ENCODE assay signal across 17 cellular contexts in the genomic region with DNA sequence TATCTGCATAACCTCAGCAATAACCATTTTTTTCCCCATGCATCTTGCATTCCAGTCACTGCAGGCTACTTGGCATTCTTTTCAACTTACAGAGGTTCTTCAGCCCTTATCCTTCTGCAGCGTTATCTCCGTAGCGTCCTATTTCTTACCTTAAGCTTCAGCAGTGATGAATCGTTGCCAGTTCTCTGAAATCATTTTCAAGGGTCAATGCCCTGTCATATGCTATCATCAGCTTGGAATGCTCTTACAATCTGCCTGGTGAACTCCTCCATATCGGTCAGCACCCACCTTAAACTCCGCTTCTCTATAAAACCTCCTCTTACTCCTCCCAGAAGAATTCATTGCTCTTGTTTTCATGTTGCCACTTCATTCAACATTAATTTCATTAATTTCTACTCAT.
A peak's percentile ranks its signal among the peaks of the same experiment; 100 is the strongest.
DNase-seq lines count a peak whose midpoint lies in the region; ATAC-seq and TF ChIP-seq lines count a peak whose summit lies in the region.
"Had no signal": no experiment of that assay in that cellular context is flagged by ENCODE, and none has a peak within 500 bp of the region (broad histone marks: within the 10 kb centered on the region; RNA-seq: fewer than 3 reads in every experiment).

No MANE protein-coding gene starts in this region.

- H3K36me3 Mint-ChIP-seq in T-cell: no peaks in the 10 kb centered on the region

- DNase-seq in left cardiac atrium (no peak), left ventricle myocardium superior (no peak), T-cell (no peak), kidney glomerular epithelial cell (lab: John Stamatoyannopoulos, UW) (peak; percentile 99), breast epithelium (ENCODE audit: low spot score in 2 of 2) (no peak)
- DNase-seq in stimulated activated CD8-positive, alpha-beta memory T cell treated with anti-CD3 and anti-CD28 coated beads, Interleukin-4, amount 100 ng/mL, for 48 hours: no peak
- DNase-seq: activated CD4-positive, CD25-positive, alpha-beta regulatory T cell; activated CD8-positive, alpha-beta memory T cell treated with anti-CD3 and anti-CD28 coated beads, Interleukin-2, amount 50 U/mL, for 4 hours; dermis blood vessel endothelial cell; DMS153; NCI-H1092 had no signal

- peak overlapping the region; percentile 69 to 86 for H3K27ac Mint-ChIP-seq in T-cell

- H3K4me3 Mint-ChIP-seq in T-cell: peak overlapping the region in 1 of 3 donors; percentile 26

- H3K4me1 ChIP-seq in breast epithelium: no peaks in the 10 kb centered on the region

- POLR2A ChIA-PET in T-cell (lab: Charles Lee): interaction anchor here in 1 of 2 donors (0.5 to 0.8 kb wide), 2 partner anchors 9 to 79 kb away, joined by 3 read pairs; no protein-coding TSS in a partner anchor

- no peaks in the 10 kb centered on the region for H3K36me3 ChIP-seq in breast epithelium
- H3K36me3 ChIP-seq: neutrophil had no signal

- H3K4me3 ChIP-seq in breast epithelium: no peak overlapping the region
- H3K4me3 ChIP-seq: lung, smooth muscle cell had no signal

- no peaks in the 10 kb centered on the region for H3K27me3 ChIP-seq in breast epithelium
- H3K27me3 ChIP-seq: neutrophil had no signal

- peak; percentile 30 to 93 for ATAC-seq in left cardiac atrium
- ATAC-seq in left ventricle myocardium superior: no peak
- ATAC-seq in T-cell (replicated peaks in 1 of 4): no peak
- ATAC-seq in HG02763 (IDR thresholded peaks at IDR 0.05; ENCODE audit: unreplicated experiment): no peak
- no peak for ATAC-seq in GM21526 (IDR thresholded peaks at IDR 0.05; ENCODE audit: low FRiP score, unreplicated experiment)
- ATAC-seq: HepG2 had no signal

- TF ChIP-seq CTCF in breast epithelium (IDR thresholded peaks at IDR 0.05): no peak

- H3K4me1 Mint-ChIP-seq in T-cell: peaks cover 63 to 72% (median 69%) of the 10 kb centered on the region in 3 donors

- H3K9me3 ChIP-seq in breast epithelium: no peaks in the 10 kb centered on the region
- H3K9me3 ChIP-seq: neutrophil had no signal

- no peaks in the 10 kb centered on the region for H3K27me3 Mint-ChIP-seq in T-cell

- CTCF ChIA-PET in T-cell (lab: Charles Lee): interaction anchor here (0.6 to 1.4 kb wide), 7 partner anchors 9 to 158 kb away, joined by 3 to 5 read pairs (median 3); no protein-coding TSS in a partner anchor

- intact Hi-C loops in left cardiac atrium (cut with DNase I) (loop anchor here in 1 of 2 donors (10.0 kb wide), 1 partner anchor 154 kb away; no protein-coding TSS in a partner anchor), left ventricle myocardium superior (cut with micrococcal nuclease) (loop anchor here (10.0 kb wide), 1 partner anchor 114 kb away; no protein-coding TSS in a partner anchor), breast epithelium (cut with DNase I; ENCODE audit: low total_unique reads) (no loop called here)

- no peak for TF ChIP-seq POLR2A in breast epithelium (IDR thresholded peaks at IDR 0.05)

- H3K9me3 Mint-ChIP-seq in T-cell: no peaks in the 10 kb centered on the region

- H3K27ac ChIP-seq in breast epithelium: no peak overlapping the region
- H3K27ac ChIP-seq: neutrophil had no signal

Comparison
In these comparisons a context has a peak if more than half of its experiments do, and no peak if none do; other contexts are left out.
1. ATAC-seq: peak in left cardiac atrium (2 of 2); none in left ventricle myocardium superior (single experiment), T-cell (0 of 4), HG02763 (single experiment) and GM21526 (single experiment).